9 cellular contexts compared by ENCODE assay signal in genomic region chr7:6221340-6222319, GRCh38. TPM values are rescaled to one million over a fixed set of nuclear protein-coding genes. Genes with fewer than 3 reads are reported as not detected.
DNase-seq lines count a peak whose midpoint lies in the region; FAIRE-seq and TF ChIP-seq lines count a peak whose summit lies in the region.
"Had no signal": no experiment of that assay in that cellular context is flagged by ENCODE, and none has a peak within 500 bp of the region (broad histone marks: within the 10 kb centered on the region; RNA-seq: fewer than 3 reads in every experiment).

No MANE protein-coding gene starts in this region.

- no peak overlapping the region for H3K4me3 ChIP-seq in NB4 (ENCODE audit: low read depth, low read length)

- no peak for TF ChIP-seq POLR2A in NB4 (IDR thresholded peaks at IDR 0.05; ENCODE audit: extremely low read depth, insufficient read length)

- H3K27ac Mint-ChIP-seq in osteocyte (ENCODE audit: unreplicated experiment) = peak overlapping the region; percentile 23

- H3K9me3 Mint-ChIP-seq in osteocyte (ENCODE audit: unreplicated experiment) = no peaks in the 10 kb centered on the region

- no peak for FAIRE-seq in HTR-8/SVneo (lab: Jason Lieb, UNC)

- H3K4me3 Mint-ChIP-seq in osteocyte (ENCODE audit: unreplicated experiment) = no peak overlapping the region

- H3K27me3 Mint-ChIP-seq in osteocyte (ENCODE audit: unreplicated experiment) = no peaks in the 10 kb centered on the region

- H3K36me3 Mint-ChIP-seq in osteocyte (ENCODE audit: unreplicated experiment) = peaks cover 7% of the 10 kb centered on the region

- peak; percentile 30 for DNase-seq in GM10248 (ENCODE audit: extremely low spot score)
- peak; percentile 86 for DNase-seq in NB4 (ENCODE audit: low read depth)
- peak; percentile 31 for DNase-seq in activated naive CD4-positive, alpha-beta T cell treated with anti-CD3 and anti-CD28 coated beads, Interleukin-2, amount 50 U/mL, for 16 hours
- DNase-seq in osteocyte (ENCODE audit: extremely low spot score, unreplicated experiment) = no peak
- DNase-seq in glomerular visceral epithelial cell (ENCODE audit: extremely low spot score) = no peak
- DNase-seq in SHP77 (lab: John Stamatoyannopoulos, UW) = no peak
- no peak for DNase-seq in HTR-8/SVneo (ENCODE audit: insufficient read length, low spot score)
- no peak for DNase-seq in 8988T
- DNase-seq: activated CD8-positive, alpha-beta memory T cell treated with anti-CD3 and anti-CD28 coated beads, Interleukin-2, amount 50 U/mL, for 48 hours had no signal

- CTCF ChIA-PET in GM10248 (lab: Yijun Ruan, JAX) = interaction anchor here (1.0 to 2.4 kb wide), 5 partner anchors 9 to 48 kb away, joined by 3 to 7 read pairs (median 4); no protein-coding TSS in a partner anchor

- POLR2A ChIA-PET in GM10248 (lab: Yijun Ruan, JAX) = no interaction called here

- TF ChIP-seq CTCF in GM10248 (IDR thresholded peaks at IDR 0.05; ENCODE audit: control extremely low read depth, extremely low read depth, low read depth, missing control alignments) = no peak
- TF ChIP-seq CTCF in NB4 (IDR thresholded peaks at IDR 0.05; ENCODE audit: low read depth, low read length) = no peak
- TF ChIP-seq CTCF in osteocyte (IDR thresholded peaks at IDR 0.05) = no peak

- H3K4me1 Mint-ChIP-seq in osteocyte (ENCODE audit: unreplicated experiment) = peaks cover 62% of the 10 kb centered on the region

RNA-seq across cellular contexts. Expression of gene CYTH3, which starts 50.8 kb away (rescaled TPM):
- 63.9 and 66.6 TPM in 2 replicates for total RNA-seq in osteocyte

Comparison
In these comparisons a context has a peak if more than half of its experiments do, and no peak if none do; other contexts are left out.
1. DNase-seq: peak in GM10248 (single experiment), NB4 (single experiment) and activated naive CD4-positive, alpha-beta T cell treated with anti-CD3 and anti-CD28 coated beads, Interleukin-2, amount 50 U/mL, for 16 hours (single experiment); none in osteocyte (single experiment), glomerular visceral epithelial cell (single experiment), SHP77 (0 of 2), HTR-8/SVneo (single experiment) and 8988T (single experiment).